In genomic region chr3:116951610-116952009, GRCh38 we compare ENCODE assay signal across 27 cellular contexts.
A peak's percentile ranks its signal among the peaks of the same experiment; 100 is the strongest.
DNase-seq lines count a peak whose midpoint lies in the region; ATAC-seq, FAIRE-seq and TF ChIP-seq lines count a peak whose summit lies in the region.
"Had no signal": no experiment of that assay in that cellular context is flagged by ENCODE, and none has a peak within 500 bp of the region (broad histone marks: within the 10 kb centered on the region; RNA-seq: fewer than 3 reads in every experiment).

No MANE protein-coding gene starts in this region.

- ATAC-seq in IMR-90 (ENCODE audit: low read depth) (peak; percentile 77), GM18505 (IDR thresholded peaks at IDR 0.05; ENCODE audit: unreplicated experiment) (no peak), HepG2 (no peak), left lobe of liver (no peak)
- ATAC-seq: activated CD4-positive, CD25-positive, alpha-beta regulatory T cell treated with anti-CD3 and anti-CD28 coated beads, Interleukin-2, amount 50 U/mL, for 24 hours; activated CD8-positive, alpha-beta T cell treated with anti-CD3 and anti-CD28 coated beads for 36 hours; heart left ventricle had no signal

- H3K18ac ChIP-seq in IMR-90 (ENCODE audit: low read depth, low read length): no peak overlapping the region

- H3K23ac ChIP-seq in IMR-90 (ENCODE audit: low read depth, low read length): no peak overlapping the region

- H2BK20ac ChIP-seq in IMR-90 (ENCODE audit: low read depth, low read length): no peak overlapping the region

- dilution Hi-C loops in IMR-90 (cut with HindIII; ENCODE audit: low sequenced_read_pairs, unreplicated experiment): no loop called here

- no peak overlapping the region for H3K14ac ChIP-seq in IMR-90 (replicated peaks; ENCODE audit: low read depth, low read length)

- DNase-seq in IMR-90 (peak; percentile 24), esophagus muscularis mucosa (ENCODE audit: extremely low spot score) (no peak), midbrain (lab: John Stamatoyannopoulos, UW) (peak; percentile 35), tibial nerve (ENCODE audit: low spot score in 2 of 2) (no peak), HepG2 (ENCODE audit: low spot score) (no peak), left lobe of liver (ENCODE audit: low spot score) (no peak)
- DNase-seq: ACHN; activated CD8-positive, alpha-beta T cell treated with anti-CD3 and anti-CD28 coated beads for 36 hours; central memory CD4-positive, alpha-beta T cell; dorsolateral prefrontal cortex; GDM1; HCEC 1CT; heart left ventricle; KG1; mammary epithelial cell; MG63; NCI-H1105 treated with DMSO at 0.1 percent for 48 hours; NCI-H2029; NCI-H2227 treated with DMSO at 0.1 percent for 48 hours; NCI-H69; stimulated activated naive CD4-positive, alpha-beta T cell; T-helper 1 cell had no signal

- no peak for TF ChIP-seq CTCF in IMR-90 (conservative IDR thresholded peaks at IDR 0.05; ENCODE audit: low read depth, low read length)
- TF ChIP-seq CTCF in esophagus muscularis mucosa (IDR thresholded peaks at IDR 0.05): no peak
- TF ChIP-seq CTCF in tibial nerve (IDR thresholded peaks at IDR 0.05): no peak
- no peak for TF ChIP-seq CTCF in HepG2 (CRISPR knock-in tag; IDR thresholded peaks at IDR 0.05)

- H2AFZ ChIP-seq in IMR-90 (replicated peaks; ENCODE audit: low read length, poor library complexity) (no peak overlapping the region), HepG2 (ENCODE audit: low read length) (no peak overlapping the region)
- H2AFZ ChIP-seq: neural progenitor cell had no signal

- no peak for TF ChIP-seq EP300 in esophagus muscularis mucosa (IDR thresholded peaks at IDR 0.05)
- peak in 1 of 2 donors; percentile 70 for TF ChIP-seq EP300 in tibial nerve (IDR thresholded peaks at IDR 0.05)
- TF ChIP-seq EP300 in HepG2 (IDR thresholded peaks at IDR 0.05; ENCODE audit: low read depth in 2 of 2, low read length in 2 of 2): no peak
- no peak for TF ChIP-seq EP300 in HepG2 (CRISPR knock-in tag; IDR thresholded peaks at IDR 0.05; ENCODE audit: borderline replicate concordance)

- H3K4me2 ChIP-seq in IMR-90 (ENCODE audit: low read depth, low read length) (no peak overlapping the region), HepG2 (ENCODE audit: low read depth, low read length) (no peak overlapping the region)
- H3K4me2 ChIP-seq: neural progenitor cell had no signal

- H3K9me1 ChIP-seq in IMR-90 (ENCODE audit: insufficient read depth, low read length): no peaks in the 10 kb centered on the region

- no peaks in the 10 kb centered on the region for H3K9me3 ChIP-seq in IMR-90 (ENCODE audit: control insufficient read depth, insufficient read depth, low read length)
- no peaks in the 10 kb centered on the region for H3K9me3 ChIP-seq in esophagus muscularis mucosa
- H3K9me3 ChIP-seq in tibial nerve: no peaks in the 10 kb centered on the region
- no peaks in the 10 kb centered on the region for H3K9me3 ChIP-seq in HepG2 (ENCODE audit: low read length)
- H3K9me3 ChIP-seq: heart left ventricle, MG63 had no signal

- no peak overlapping the region for H2AK5ac ChIP-seq in IMR-90 (ENCODE audit: low read depth, low read length)

- H3K4ac ChIP-seq in IMR-90 (ENCODE audit: low read depth, low read length): no peak overlapping the region

- BruUV-seq in IMR-90 (replicated peaks; lab: Mats Ljungman, UMichigan): no TSS peak
- BruUV-seq in HepG2 (replicated peaks; lab: Mats Ljungman, UMichigan): no TSS peak

- no peak for FAIRE-seq in HepG2 (lab: Jason Lieb, UNC)
- FAIRE-seq: HTR-8/SVneo, TTC549 had no signal

- no CpG with 5 or more reads among the region's 3 CpGs for WGBS in IMR-90 (ENCODE audit: extremely low coverage in 2 of 2, insufficient read length in 1 of 2), 2 experiments
- WGBS in esophagus muscularis mucosa: 53% methylated on average over 3 of the region's 3 CpGs
- WGBS in tibial nerve, 2 donors: 37 to 41% methylated on average over 3 of the region's 3 CpGs
- WGBS in HepG2 (ENCODE audit: low lambda C conversion rate): 5% methylated on average over 3 of the region's 3 CpGs

- no peak overlapping the region for H3K27ac ChIP-seq in IMR-90 (ENCODE audit: insufficient read depth, low read length)
- H3K27ac ChIP-seq in esophagus muscularis mucosa (replicated peaks in 1 of 4): peak overlapping the region; percentile 17 to 62 (median 56)
- H3K27ac ChIP-seq in tibial nerve: peak overlapping the region; percentile 31 to 79 (median 61)
- no peak overlapping the region for H3K27ac ChIP-seq in HepG2 (ENCODE audit: extremely low read length, insufficient read depth, low read length)
- H3K27ac ChIP-seq: heart left ventricle, neural progenitor cell had no signal

- no peak overlapping the region for H2BK15ac ChIP-seq in IMR-90 (ENCODE audit: low read depth, low read length)

- no peak for TF ChIP-seq RAD21 in IMR-90 (IDR thresholded peaks at IDR 0.05; ENCODE audit: low read length)
- no peak for TF ChIP-seq RAD21 in HepG2 (CRISPR knock-in tag; IDR thresholded peaks at IDR 0.05)

- no peak overlapping the region for H2BK120ac ChIP-seq in IMR-90 (ENCODE audit: low read depth, low read length)

- no peak overlapping the region for H4K8ac ChIP-seq in IMR-90 (ENCODE audit: low read depth in 2 of 2, low read length in 2 of 2)

- POLR2A ChIA-PET in IMR-90 (lab: Charles Lee; ENCODE audit: unreplicated experiment) (no interaction called here), HepG2 (lab: Yijun Ruan, JAX) (no interaction called here)

- H3K27me3 ChIP-seq in IMR-90 (ENCODE audit: control insufficient read depth, insufficient read depth, low read length) (no peaks in the 10 kb centered on the region), esophagus muscularis mucosa (no peaks in the 10 kb centered on the region), tibial nerve (no peaks in the 10 kb centered on the region), HepG2 (ENCODE audit: control insufficient read depth in 1 of 2, insufficient read depth in 2 of 2, low read length in 2 of 2) (no peaks in the 10 kb centered on the region)
- H3K27me3 ChIP-seq: dorsolateral prefrontal cortex, heart left ventricle, MG63, neural progenitor cell had no signal

- H3K9ac ChIP-seq in IMR-90 (ENCODE audit: low read depth, low read length) (no peak overlapping the region), HepG2 (ENCODE audit: insufficient read depth, low read depth, low read length) (no peak overlapping the region)
- H3K9ac ChIP-seq: neural progenitor cell had no signal

- H3K79me2 ChIP-seq in HepG2 (ENCODE audit: insufficient read depth, low read length): no peaks in the 10 kb centered on the region

- no peak overlapping the region for H2BK5ac ChIP-seq in IMR-90 (ENCODE audit: low read depth, low read length, poor library complexity, severe bottlenecking)

- no peak overlapping the region for H4K91ac ChIP-seq in IMR-90 (ENCODE audit: insufficient read depth, low read depth, low read length)

- H3K4me1 ChIP-seq in IMR-90 (ENCODE audit: control insufficient read depth, insufficient read depth, low read length) (no peaks in the 10 kb centered on the region), esophagus muscularis mucosa (peaks cover 0 to 40% (median 12%) of the 10 kb centered on the region in 4 donors), tibial nerve (peaks cover 0 to 18% (median 0%) of the 10 kb centered on the region in 4 donors), HepG2 (ENCODE audit: insufficient read depth, low read length) (no peaks in the 10 kb centered on the region)
- H3K4me1 ChIP-seq: heart left ventricle had no signal

- no peak overlapping the region for H3K56ac ChIP-seq in IMR-90 (ENCODE audit: extremely low read depth, insufficient read depth, low read length)

- in situ Hi-C loops in IMR-90 (cut with MboI; ENCODE audit: low sequenced_read_pairs): no loop called here
- in situ Hi-C loops in HepG2 (cut with HindIII; ENCODE audit: extremely low pct_ligation_motif_present, low pct_unique_long_range_greater_than_20kb): no loop called here

- H4K20me1 ChIP-seq in IMR-90 (ENCODE audit: insufficient read depth, low read length) (no peaks in the 10 kb centered on the region), HepG2 (ENCODE audit: insufficient read depth, low read length) (no peaks in the 10 kb centered on the region)

- H4K5ac ChIP-seq in IMR-90 (ENCODE audit: low read depth, low read length): no peak overlapping the region

- intact Hi-C loops in IMR-90 (cut with micrococcal nuclease): no loop called here
- intact Hi-C loops in esophagus muscularis mucosa (cut with DNase I): no loop called here
- intact Hi-C loops in HepG2 (cut with micrococcal nuclease; ENCODE audit: unreplicated experiment): no loop called here

- no peaks in the 10 kb centered on the region for H3K79me1 ChIP-seq in IMR-90 (ENCODE audit: low read depth in 1 of 2, low read length in 2 of 2)

- no peaks in the 10 kb centered on the region for H3K36me3 ChIP-seq in IMR-90 (ENCODE audit: control insufficient read depth, insufficient read depth, low read length)
- H3K36me3 ChIP-seq in esophagus muscularis mucosa: no peaks in the 10 kb centered on the region
- no peaks in the 10 kb centered on the region for H3K36me3 ChIP-seq in tibial nerve
- no peaks in the 10 kb centered on the region for H3K36me3 ChIP-seq in HepG2 (replicated peaks in 1 of 2; ENCODE audit: control insufficient read depth in 1 of 2, insufficient read depth in 2 of 2, low read length in 2 of 2)
- H3K36me3 ChIP-seq: heart left ventricle, MG63, neural progenitor cell had no signal

- H3K4me3 ChIP-seq in IMR-90 (ENCODE audit: insufficient read depth, low read depth, low read length) (no peak overlapping the region), esophagus muscularis mucosa (no peak overlapping the region), tibial nerve (no peak overlapping the region), HepG2 (replicated peaks in 1 of 3; ENCODE audit: insufficient read depth in 1 of 3, low read depth in 2 of 3, low read length in 3 of 3) (no peak overlapping the region)
- H3K4me3 ChIP-seq: heart left ventricle, MG63, neural progenitor cell had no signal

- no peak overlapping the region for H2AK9ac ChIP-seq in IMR-90 (replicated peaks; ENCODE audit: low read depth, low read length, poor library complexity)

- TF ChIP-seq POLR2A in IMR-90 (IDR thresholded peaks at IDR 0.05; ENCODE audit: low read depth, low read length): no peak
- TF ChIP-seq POLR2A in esophagus muscularis mucosa (IDR thresholded peaks at IDR 0.05; ENCODE audit: low read depth): no peak
- no peak for TF ChIP-seq POLR2A in tibial nerve (IDR thresholded peaks at IDR 0.05)
- no peak for TF ChIP-seq POLR2A in GM18505 (IDR thresholded peaks at IDR 0.05; ENCODE audit: borderline replicate concordance, extremely low read depth, insufficient read depth, insufficient read length)
- TF ChIP-seq POLR2A in HepG2 (IDR thresholded peaks at IDR 0.05; ENCODE audit: insufficient read depth in 1 of 2, low read depth in 2 of 2, low read length in 2 of 2): no peak

- CTCF ChIA-PET in IMR-90 (lab: Yijun Ruan, JAX) (no interaction called here), HepG2 (lab: Yijun Ruan, JAX; ENCODE audit: low intra/inter-chr PET ratio, low total read pairs) (no interaction called here)

TF ChIP-seq in IMR-90, 13 proteins besides CTCF, POLR2A, EP300 and RAD21 (continues in another document):
- TF ChIP-seq NFE2L2 (IDR thresholded peaks at IDR 0.05; ENCODE audit: low read depth, low read length): no peak
- no peak for TF ChIP-seq CEBPB (IDR thresholded peaks at IDR 0.05; ENCODE audit: low read depth, low read length)

Comparison
In these comparisons a context has a peak if more than half of its experiments do, and no peak if none do; other contexts are left out.
1. DNase-seq: peak in IMR-90 (single experiment) and midbrain (single experiment); none in esophagus muscularis mucosa (single experiment), tibial nerve (0 of 2), HepG2 (single experiment) and left lobe of liver (single experiment).
2. H3K27ac ChIP-seq: peak in esophagus muscularis mucosa (4 of 4) and tibial nerve (4 of 4); none in IMR-90 (single experiment) and HepG2 (single experiment).